ENCODE assay signal across 8 cellular contexts in genomic region chr11:2444301-2445106, GRCh38. TPM values are rescaled to one million over a fixed set of nuclear protein-coding genes. Genes with fewer than 3 reads are reported as not detected.
A peak's percentile ranks its signal among the peaks of the same experiment; 100 is the strongest.
DNase-seq lines count a peak whose midpoint lies in the region; FAIRE-seq and TF ChIP-seq lines count a peak whose summit lies in the region.

A gene with protein sequence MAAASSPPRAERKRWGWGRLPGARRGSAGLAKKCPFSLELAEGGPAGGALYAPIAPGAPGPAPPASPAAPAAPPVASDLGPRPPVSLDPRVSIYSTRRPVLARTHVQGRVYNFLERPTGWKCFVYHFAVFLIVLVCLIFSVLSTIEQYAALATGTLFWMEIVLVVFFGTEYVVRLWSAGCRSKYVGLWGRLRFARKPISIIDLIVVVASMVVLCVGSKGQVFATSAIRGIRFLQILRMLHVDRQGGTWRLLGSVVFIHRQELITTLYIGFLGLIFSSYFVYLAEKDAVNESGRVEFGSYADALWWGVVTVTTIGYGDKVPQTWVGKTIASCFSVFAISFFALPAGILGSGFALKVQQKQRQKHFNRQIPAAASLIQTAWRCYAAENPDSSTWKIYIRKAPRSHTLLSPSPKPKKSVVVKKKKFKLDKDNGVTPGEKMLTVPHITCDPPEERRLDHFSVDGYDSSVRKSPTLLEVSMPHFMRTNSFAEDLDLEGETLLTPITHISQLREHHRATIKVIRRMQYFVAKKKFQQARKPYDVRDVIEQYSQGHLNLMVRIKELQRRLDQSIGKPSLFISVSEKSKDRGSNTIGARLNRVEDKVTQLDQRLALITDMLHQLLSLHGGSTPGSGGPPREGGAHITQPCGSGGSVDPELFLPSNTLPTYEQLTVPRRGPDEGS (plus strand): TSS chr11:2445008. CDS start chr11:2445099, 91 bp downstream.
A gene with protein sequence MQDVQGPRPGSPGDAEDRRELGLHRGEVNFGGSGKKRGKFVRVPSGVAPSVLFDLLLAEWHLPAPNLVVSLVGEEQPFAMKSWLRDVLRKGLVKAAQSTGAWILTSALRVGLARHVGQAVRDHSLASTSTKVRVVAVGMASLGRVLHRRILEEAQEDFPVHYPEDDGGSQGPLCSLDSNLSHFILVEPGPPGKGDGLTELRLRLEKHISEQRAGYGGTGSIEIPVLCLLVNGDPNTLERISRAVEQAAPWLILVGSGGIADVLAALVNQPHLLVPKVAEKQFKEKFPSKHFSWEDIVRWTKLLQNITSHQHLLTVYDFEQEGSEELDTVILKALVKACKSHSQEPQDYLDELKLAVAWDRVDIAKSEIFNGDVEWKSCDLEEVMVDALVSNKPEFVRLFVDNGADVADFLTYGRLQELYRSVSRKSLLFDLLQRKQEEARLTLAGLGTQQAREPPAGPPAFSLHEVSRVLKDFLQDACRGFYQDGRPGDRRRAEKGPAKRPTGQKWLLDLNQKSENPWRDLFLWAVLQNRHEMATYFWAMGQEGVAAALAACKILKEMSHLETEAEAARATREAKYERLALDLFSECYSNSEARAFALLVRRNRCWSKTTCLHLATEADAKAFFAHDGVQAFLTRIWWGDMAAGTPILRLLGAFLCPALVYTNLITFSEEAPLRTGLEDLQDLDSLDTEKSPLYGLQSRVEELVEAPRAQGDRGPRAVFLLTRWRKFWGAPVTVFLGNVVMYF (N-terminal part only) (minus strand): TSS chr11:2444514. CDS start chr11:2423036, 21,478 bp downstream.

- H3K4me1 ChIP-seq in right atrium auricular region, result peaks cover 0 to 49% of the 10 kb centered on the region in 2 donors

- peak within 1 kb of the TSS; percentile 25 to 62 for H3K27ac ChIP-seq in right atrium auricular region

- no peak for FAIRE-seq in GM18507 (lab: Jason Lieb, UNC)

- H3K36me3 ChIP-seq in right atrium auricular region, result no peaks in the 10 kb centered on the region

- peak within 1 kb of the TSS; percentile 40 to 54 for H3K4me3 ChIP-seq in right atrium auricular region

- peak; percentile 54 for DNase-seq in GM18507 (ENCODE audit: extremely low spot score, insufficient read length, low read depth)
- peak; percentile 71 for DNase-seq in OCI-M1 (lab: John Stamatoyannopoulos, UW)
- DNase-seq in activated effector memory CD4-positive, alpha-beta T cell treated with Interleukin-2 at 50 U/mL for 16 hours, result peak; percentile 56
- DNase-seq in right atrium auricular region (ENCODE audit: low spot score), result no peak
- DNase-seq in stimulated activated CD4-positive, alpha-beta T cell treated with anti-CD3 and anti-CD28 coated beads, Interleukin-12 subunit alpha, Interleukin-12 subunit beta, amount 100 ng/mL, for 24 hours (ENCODE audit: low read depth in 2 of 2), result peak; percentile 54 to 76
- no peak for DNase-seq in dedifferentiated amniotic fluid mesenchymal stem cell (ENCODE audit: extremely low spot score)
- no peak for DNase-seq in AML-193 (lab: John Stamatoyannopoulos, UW)
- no peak for DNase-seq in SHP77 treated with DMSO at 0.1 percent for 48 hours (lab: John Stamatoyannopoulos, UW)

- H3K27me3 ChIP-seq in right atrium auricular region, result no peaks in the 10 kb centered on the region

- no peaks in the 10 kb centered on the region for H3K9me3 ChIP-seq in right atrium auricular region

- no peak for TF ChIP-seq CTCF in right atrium auricular region (IDR thresholded peaks at IDR 0.05)

RNA-seq across cellular contexts. Expression of the first gene that starts in this region (rescaled TPM):
- 10 to 100 TPM; 12.7 to 25.1 TPM for total RNA-seq in right atrium auricular region

RNA-seq across cellular contexts. Expression of the second gene that starts in this region (rescaled TPM):
- not detected for total RNA-seq in right atrium auricular region

Comparison
In these comparisons a context has a peak if more than half of its experiments do, and no peak if none do; other contexts are left out.
1. DNase-seq: peak in GM18507 (single experiment), OCI-M1 (single experiment), activated effector memory CD4-positive, alpha-beta T cell treated with Interleukin-2 at 50 U/mL for 16 hours (single experiment) and stimulated activated CD4-positive, alpha-beta T cell treated with anti-CD3 and anti-CD28 coated beads, Interleukin-12 subunit alpha, Interleukin-12 subunit beta, amount 100 ng/mL, for 24 hours (2 of 2); none in right atrium auricular region (single experiment), dedifferentiated amniotic fluid mesenchymal stem cell (single experiment), AML-193 (0 of 2) and SHP77 treated with DMSO at 0.1 percent for 48 hours (single experiment).